8 cellular contexts compared by ENCODE assay signal in the genomic region with DNA sequence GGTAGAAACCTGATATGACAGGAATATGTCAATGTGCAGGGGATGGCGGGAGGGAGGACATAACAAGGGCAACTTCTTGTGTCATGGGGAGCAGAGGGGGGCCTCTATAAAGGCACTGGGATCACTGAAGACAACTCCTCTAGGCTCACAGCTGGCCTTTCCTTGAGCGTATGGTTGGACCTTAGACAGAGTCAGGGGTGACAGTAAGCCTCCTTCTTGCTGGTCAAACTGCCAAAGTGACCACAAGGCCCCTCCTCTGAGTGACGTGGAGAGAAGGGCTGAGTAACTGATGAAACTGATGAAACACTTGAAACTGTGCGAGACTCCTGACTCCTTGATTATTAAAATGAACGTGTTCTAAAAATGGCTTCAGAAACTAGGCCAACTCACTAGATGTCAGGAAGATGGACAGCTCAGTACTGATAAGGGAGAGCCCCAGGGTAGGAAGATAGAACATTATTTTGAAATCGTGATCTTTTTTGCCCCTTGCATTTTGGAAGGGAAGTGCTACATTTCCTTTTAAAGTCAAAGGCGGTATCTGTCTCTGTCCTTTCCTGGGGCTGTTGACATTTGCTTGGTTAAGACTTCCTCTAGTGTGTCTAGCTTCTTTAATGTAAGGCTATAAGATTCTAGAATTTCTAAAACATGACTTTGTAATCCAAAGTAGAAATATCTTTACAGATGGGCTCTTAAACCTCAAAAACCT. TPM values are rescaled to one million over a fixed set of nuclear protein-coding genes. Genes with fewer than 3 reads are reported as not detected.
DNase-seq lines count a peak whose midpoint lies in the region; ATAC-seq and TF ChIP-seq lines count a peak whose summit lies in the region.

No MANE protein-coding gene starts in this region.

- DNase-seq in stimulated activated CD4-positive, alpha-beta T cell treated with anti-CD3 and anti-CD28 coated beads, Interleukin-12 subunit alpha, Interleukin-12 subunit beta, amount 100 ng/mL, for 4 hours: peak; percentile 3
- no peak for DNase-seq in stimulated activated CD4-positive, alpha-beta T cell treated with anti-CD3 and anti-CD28 coated beads, Interleukin-4, amount 100 ng/mL, for 4 hours
- DNase-seq in endothelial cell (ENCODE audit: low spot score) (no peak), DMS79 (lab: John Stamatoyannopoulos, UW) (no peak), HuH-7 (ENCODE audit: low spot score) (no peak)

- H3K4me1 Mint-ChIP-seq in T-helper 1 cell treated with Interleukin-12 subunit alpha and Interleukin-12 subunit beta and Interleukin-4 antibody, amounts not matched to agents 30 μg/mL and 1 μg/mL, for 36 hours (ENCODE audit: low read depth): peaks cover 35% of the 10 kb centered on the region
- peaks cover 25% of the 10 kb centered on the region for H3K4me1 Mint-ChIP-seq in endothelial cell (ENCODE audit: unreplicated experiment)
- H3K4me1 Mint-ChIP-seq in nephron: peaks cover 23% of the 10 kb centered on the region

- peak; percentile 48 for ATAC-seq in HG03108 (IDR thresholded peaks at IDR 0.05; ENCODE audit: unreplicated experiment)

- peak overlapping the region; percentile 91 for H3K4me3 Mint-ChIP-seq in T-helper 1 cell treated with Interleukin-12 subunit alpha and Interleukin-12 subunit beta and Interleukin-4 antibody, amounts not matched to agents 30 μg/mL and 1 μg/mL, for 36 hours
- peak overlapping the region; percentile 51 for H3K4me3 Mint-ChIP-seq in endothelial cell (ENCODE audit: unreplicated experiment)
- H3K4me3 Mint-ChIP-seq in nephron: peak overlapping the region; percentile 73 to 80 (median 79)

- H3K27ac Mint-ChIP-seq in T-helper 1 cell treated with Interleukin-12 subunit alpha and Interleukin-12 subunit beta and Interleukin-4 antibody, amounts not matched to agents 30 μg/mL and 1 μg/mL, for 36 hours: peak overlapping the region; percentile 91
- peak overlapping the region; percentile 85 for H3K27ac Mint-ChIP-seq in endothelial cell (ENCODE audit: unreplicated experiment)
- peak overlapping the region in 2 of 3 experiments; percentile 51 to 62 for H3K27ac Mint-ChIP-seq in nephron

- no peak for TF ChIP-seq CTCF in endothelial cell (IDR thresholded peaks at IDR 0.05; ENCODE audit: unreplicated experiment)
- no peak for TF ChIP-seq CTCF in nephron (IDR thresholded peaks at IDR 0.05; ENCODE audit: unreplicated experiment in 3 of 3)

- peaks cover 13% of the 10 kb centered on the region for H3K36me3 Mint-ChIP-seq in T-helper 1 cell treated with Interleukin-12 subunit alpha and Interleukin-12 subunit beta and Interleukin-4 antibody, amounts not matched to agents 30 μg/mL and 1 μg/mL, for 36 hours (ENCODE audit: low read depth)
- H3K36me3 Mint-ChIP-seq in endothelial cell (ENCODE audit: low read depth, unreplicated experiment) (no peaks in the 10 kb centered on the region), nephron (ENCODE audit: low read depth) (no peaks in the 10 kb centered on the region)

- H3K27me3 Mint-ChIP-seq in T-helper 1 cell treated with Interleukin-12 subunit alpha and Interleukin-12 subunit beta and Interleukin-4 antibody, amounts not matched to agents 30 μg/mL and 1 μg/mL, for 36 hours (ENCODE audit: low read depth): no peaks in the 10 kb centered on the region
- H3K27me3 Mint-ChIP-seq in endothelial cell (ENCODE audit: unreplicated experiment) (peaks cover 3% of the 10 kb centered on the region), nephron (ENCODE audit: low read depth) (peaks cover 22% of the 10 kb centered on the region)

- no peaks in the 10 kb centered on the region for H3K9me3 Mint-ChIP-seq in T-helper 1 cell treated with Interleukin-12 subunit alpha and Interleukin-12 subunit beta and Interleukin-4 antibody, amounts not matched to agents 30 μg/mL and 1 μg/mL, for 36 hours
- H3K9me3 Mint-ChIP-seq in endothelial cell (ENCODE audit: unreplicated experiment): no peaks in the 10 kb centered on the region
- peaks cover 4% of the 10 kb centered on the region for H3K9me3 Mint-ChIP-seq in nephron

RNA-seq across cellular contexts. Expression of gene RAB33A, which starts 1.6 kb away (rescaled TPM):
- 4.1 TPM for total RNA-seq in endothelial cell (ENCODE audit: unreplicated experiment)

RNA-seq across cellular contexts. Expression of gene AIFM1, which starts 7.7 kb away (rescaled TPM):
- total RNA-seq in endothelial cell (ENCODE audit: unreplicated experiment): 39.9 TPM
